Comparison of ENCODE assay signal across 25 cellular contexts in genomic region chr15:100770781-100771584, GRCh38.
A peak's percentile ranks its signal among the peaks of the same experiment; 100 is the strongest.
DNase-seq lines count a peak whose midpoint lies in the region; ATAC-seq and TF ChIP-seq lines count a peak whose summit lies in the region.
"Had no signal": no experiment of that assay in that cellular context is flagged by ENCODE, and none has a peak within 500 bp of the region (broad histone marks: within the 10 kb centered on the region; RNA-seq: fewer than 3 reads in every experiment).

No MANE protein-coding gene starts in this region.

- CTCF ChIA-PET in MCF 10A (lab: Yijun Ruan, JAX) = interaction anchor here (0.6 kb wide), 1 partner anchor 98 kb away, joined by 3 read pairs; no protein-coding TSS in a partner anchor

- no peaks in the 10 kb centered on the region for H3K27me3 Mint-ChIP-seq in MCF 10A (ENCODE audit: insufficient read depth, unreplicated experiment)
- no peaks in the 10 kb centered on the region for H3K27me3 Mint-ChIP-seq in T-helper 2 cell treated with Interferon-gamma antibody and Interleukin-4, amounts not matched to agents 5 μg/mL and 100 μg/mL, for 36 hours (ENCODE audit: low read depth)

- no peaks in the 10 kb centered on the region for H3K4me1 Mint-ChIP-seq in MCF 10A (ENCODE audit: insufficient read depth, unreplicated experiment)
- no peaks in the 10 kb centered on the region for H3K4me1 Mint-ChIP-seq in T-helper 2 cell treated with Interferon-gamma antibody and Interleukin-4, amounts not matched to agents 5 μg/mL and 100 μg/mL, for 36 hours (ENCODE audit: low read depth)
- H3K4me1 Mint-ChIP-seq: activated B cell treated with CpG ODN at 0.5 μM for 24 hours; stimulated activated memory B cell treated with anti-CD40 and anti-IgM and Interleukin-4, amounts not matched to agents 10 μg/mL and 1 μg/mL and 100 μg/mL, for 72 hours had no signal

- intact Hi-C loops in breast epithelium (cut with DNase I; ENCODE audit: low total_unique reads) (no loop called here), MCF 10A (cut with micrococcal nuclease) (no loop called here)

- H3K4me3 ChIP-seq in breast epithelium = no peak overlapping the region
- H3K4me3 ChIP-seq: heart left ventricle, sigmoid colon, suprapubic skin had no signal

- H3K27ac ChIP-seq in breast epithelium (peak overlapping the region; percentile 72 to 74), VCaP (peak overlapping the region; percentile 71)
- H3K27ac ChIP-seq: heart left ventricle, RWPE1, suprapubic skin had no signal

- H3K36me3 Mint-ChIP-seq in MCF 10A (ENCODE audit: insufficient read depth, unreplicated experiment) = no peaks in the 10 kb centered on the region
- H3K36me3 Mint-ChIP-seq in T-helper 2 cell treated with Interferon-gamma antibody and Interleukin-4, amounts not matched to agents 5 μg/mL and 100 μg/mL, for 36 hours (ENCODE audit: low read depth) = no peaks in the 10 kb centered on the region
- H3K36me3 Mint-ChIP-seq: CD8-positive, alpha-beta T cell; stimulated activated memory B cell treated with anti-CD40 and anti-IgM and Interleukin-4, amounts not matched to agents 10 μg/mL and 1 μg/mL and 100 μg/mL, for 72 hours had no signal

- DNase-seq in breast epithelium (ENCODE audit: low spot score in 2 of 2) = peak in 1 of 2 donors; percentile 36
- DNase-seq in MCF 10A (ENCODE audit: unreplicated experiment) = no peak
- DNase-seq in mucosa of gallbladder (ENCODE audit: low spot score) = peak; percentile 9
- no peak for DNase-seq in NK-92 treated with Interleukin-12 subunit alpha and Interleukin-12 subunit beta, amount 100 ng/mL, for 24 hours (lab: John Stamatoyannopoulos, UW)
- DNase-seq in T-helper 2 cell treated with Interferon-gamma antibody and Interleukin-4, amounts not matched to agents 5 μg/mL and 100 μg/mL, for 36 hours (ENCODE audit: low spot score) = no peak
- DNase-seq in epidermal melanocyte (ENCODE audit: insufficient read length, low spot score) = no peak
- DNase-seq: activated B cell treated with CpG ODN at 0.5 μM for 24 hours; activated naive CD4-positive, alpha-beta T cell; activated T-cell treated with anti-CD3 and anti-CD28 coated beads, Interleukin-2, amount 50 U/mL, for 72 hours; CD8-positive, alpha-beta T cell; effector CD4-positive, alpha-beta T cell; erythroblast; heart left ventricle; NCI-H1105; NCI-H1930; NCI-H2227 treated with DMSO at 0.1 percent for 48 hours; sigmoid colon; stimulated activated CD4-positive, alpha-beta T cell treated with anti-CD3 and anti-CD28 coated beads, Interleukin-4, amount 100 ng/mL, for 4 hours; T1000 had no signal

- no peaks in the 10 kb centered on the region for H3K9me3 Mint-ChIP-seq in MCF 10A (ENCODE audit: unreplicated experiment)
- H3K9me3 Mint-ChIP-seq in T-helper 2 cell treated with Interferon-gamma antibody and Interleukin-4, amounts not matched to agents 5 μg/mL and 100 μg/mL, for 36 hours = no peaks in the 10 kb centered on the region
- H3K9me3 Mint-ChIP-seq: activated B cell treated with CpG ODN at 0.5 μM for 24 hours had no signal

- no peak overlapping the region for H3K4me3 Mint-ChIP-seq in MCF 10A (ENCODE audit: unreplicated experiment)
- H3K4me3 Mint-ChIP-seq in T-helper 2 cell treated with Interferon-gamma antibody and Interleukin-4, amounts not matched to agents 5 μg/mL and 100 μg/mL, for 36 hours = no peak overlapping the region
- H3K4me3 Mint-ChIP-seq: activated B cell treated with CpG ODN at 0.5 μM for 24 hours; activated T-cell treated with anti-CD3 and anti-CD28 coated beads, Interleukin-2, amount 50 U/mL, for 72 hours; brain; CD8-positive, alpha-beta T cell; stimulated activated memory B cell treated with anti-CD40 and anti-IgM and Interleukin-4, amounts not matched to agents 10 μg/mL and 1 μg/mL and 100 μg/mL, for 72 hours had no signal

- no peak overlapping the region for H3K27ac Mint-ChIP-seq in MCF 10A (ENCODE audit: low read depth, unreplicated experiment)
- no peak overlapping the region for H3K27ac Mint-ChIP-seq in T-helper 2 cell treated with Interferon-gamma antibody and Interleukin-4, amounts not matched to agents 5 μg/mL and 100 μg/mL, for 36 hours
- H3K27ac Mint-ChIP-seq: activated B cell treated with CpG ODN at 0.5 μM for 24 hours; activated T-cell treated with anti-CD3 and anti-CD28 coated beads, Interleukin-2, amount 50 U/mL, for 72 hours; CD8-positive, alpha-beta T cell; stimulated activated memory B cell treated with anti-CD40 and anti-IgM and Interleukin-4, amounts not matched to agents 10 μg/mL and 1 μg/mL and 100 μg/mL, for 72 hours had no signal

- POLR2A ChIA-PET in MCF 10A (lab: Yijun Ruan, JAX) = interaction anchor here (1.0 kb wide), 1 partner anchor 58 kb away, joined by 4 read pairs; no protein-coding TSS in a partner anchor

- peaks cover 0 to 6% of the 10 kb centered on the region in 2 donors for H3K4me1 ChIP-seq in breast epithelium
- H3K4me1 ChIP-seq: heart left ventricle had no signal

- H3K27me3 ChIP-seq in breast epithelium = no peaks in the 10 kb centered on the region
- H3K27me3 ChIP-seq: sigmoid colon had no signal

- H3K36me3 ChIP-seq in breast epithelium = no peaks in the 10 kb centered on the region
- H3K36me3 ChIP-seq: heart left ventricle, sigmoid colon, suprapubic skin had no signal

- no peak for TF ChIP-seq CTCF in breast epithelium (IDR thresholded peaks at IDR 0.05)
- TF ChIP-seq CTCF in MCF 10A (IDR thresholded peaks at IDR 0.05; ENCODE audit: unreplicated experiment) = no peak
- TF ChIP-seq CTCF in VCaP (conservative IDR thresholded peaks at IDR 0.05) = no peak

- no peak for TF ChIP-seq POLR2A in breast epithelium (IDR thresholded peaks at IDR 0.05)

- H3K9me3 ChIP-seq in breast epithelium = no peaks in the 10 kb centered on the region
- H3K9me3 ChIP-seq: heart left ventricle, sigmoid colon, suprapubic skin had no signal

- no peak for ATAC-seq in HG03045 (IDR thresholded peaks at IDR 0.05; ENCODE audit: unreplicated experiment)
- ATAC-seq: activated T-cell treated with anti-CD3 and anti-CD28 coated beads, Interleukin-2, amount 50 U/mL, for 72 hours; CD8-positive, alpha-beta T cell; stimulated activated memory B cell treated with anti-CD40 and anti-IgM and Interleukin-4, amounts not matched to agents 10 μg/mL and 1 μg/mL and 100 μg/mL, for 72 hours had no signal

- BruUV-seq in MCF 10A (replicated peaks; lab: Mats Ljungman, UMichigan) = no TSS peak
